8 cellular contexts compared by ENCODE assay signal in the genomic region with DNA sequence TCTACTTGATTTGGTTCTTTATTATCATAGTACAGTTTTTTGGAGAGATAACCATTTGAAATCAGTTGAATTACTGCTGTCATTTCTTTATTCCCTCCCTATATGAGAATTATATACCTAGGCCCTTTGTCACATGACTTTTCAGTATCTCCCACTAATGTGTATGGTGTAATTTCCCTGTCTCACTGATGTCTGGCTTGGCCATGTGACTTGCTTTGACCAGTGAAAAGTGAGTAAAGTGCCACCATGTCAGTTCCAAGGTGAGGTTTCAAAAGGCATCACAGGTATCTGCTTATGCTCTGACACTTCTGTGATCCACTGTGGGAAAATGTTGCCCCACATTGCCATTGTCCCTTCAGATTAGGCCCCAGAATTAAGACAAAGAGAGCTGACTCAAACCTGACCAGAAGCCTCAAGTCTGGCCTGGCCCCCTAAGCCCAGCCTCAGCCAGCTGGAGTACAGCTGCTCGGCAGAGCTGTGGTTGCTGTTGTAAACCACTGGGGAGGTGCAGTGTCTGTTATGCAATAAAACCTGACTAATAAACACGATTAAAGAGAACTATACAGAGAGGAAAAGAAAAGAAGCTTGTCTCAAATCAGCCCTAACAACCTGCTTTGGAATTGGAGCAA. TPM values are rescaled to one million over a fixed set of nuclear protein-coding genes. Genes with fewer than 3 reads are reported as not detected.
A peak's percentile ranks its signal among the peaks of the same experiment; 100 is the strongest.
DNase-seq lines count a peak whose midpoint lies in the region; ATAC-seq and TF ChIP-seq lines count a peak whose summit lies in the region.

No MANE protein-coding gene starts in this region.

- TF ChIP-seq POLR2A in gastroesophageal sphincter (IDR thresholded peaks at IDR 0.05) (no peak), uterus (IDR thresholded peaks at IDR 0.05) (no peak)

- ATAC-seq in GM21723 (IDR thresholded peaks at IDR 0.05; ENCODE audit: unreplicated experiment), result peak; percentile 75
- ATAC-seq in gastroesophageal sphincter, result peak; percentile 95

- H3K27me3 ChIP-seq in gastroesophageal sphincter, result no peaks in the 10 kb centered on the region
- H3K27me3 ChIP-seq in uterus, result no peaks in the 10 kb centered on the region

- DNase-seq in GM04503 (ENCODE audit: low read depth) (peak; percentile 69), Kasumi-1 (lab: John Stamatoyannopoulos, UW) (peak; percentile 37 to 42), uterus (peak; percentile 40 to 63), midbrain (lab: John Stamatoyannopoulos, UW) (no peak), germinal center (ENCODE audit: low spot score) (no peak), head of caudate nucleus (no peak)

- H3K27ac ChIP-seq in gastroesophageal sphincter, result no peak overlapping the region
- no peak overlapping the region for H3K27ac ChIP-seq in uterus

- TF ChIP-seq CTCF in gastroesophageal sphincter (IDR thresholded peaks at IDR 0.05), result peak in 2 of 4 experiments; percentile 16 to 30
- TF ChIP-seq CTCF in uterus (IDR thresholded peaks at IDR 0.05), result peak in 1 of 4 experiments; percentile 7

- H3K4me1 ChIP-seq in gastroesophageal sphincter (peaks cover 0 to 10% (median 0%) of the 10 kb centered on the region in 3 donors), uterus (no peaks in the 10 kb centered on the region)

- TF ChIP-seq EP300 in gastroesophageal sphincter (IDR thresholded peaks at IDR 0.05), result no peak

- H3K9me3 ChIP-seq in gastroesophageal sphincter (no peaks in the 10 kb centered on the region), uterus (no peaks in the 10 kb centered on the region)

- 29 to 40% methylated on average over 1 to 2 of the region's 2 CpGs for WGBS in gastroesophageal sphincter (ENCODE audit: low coverage in 1 of 2), 2 donors

- H3K36me3 ChIP-seq in gastroesophageal sphincter (peaks cover 0 to 77% of the 10 kb centered on the region in 2 donors), uterus (no peaks in the 10 kb centered on the region)

- intact Hi-C loops in uterus (cut with DNase I; ENCODE audit: low total_unique reads), result no loop called here
- intact Hi-C loops in head of caudate nucleus (cut with DNase I), result no loop called here

- H3K4me3 ChIP-seq in gastroesophageal sphincter (no peak overlapping the region), uterus (no peak overlapping the region)

RNA-seq across cellular contexts. Expression of a gene that starts 27.5 kb away (rescaled TPM):
- total RNA-seq in gastroesophageal sphincter (10 to 100 TPM; 72.7 to 92.2 (median 88.3) TPM), uterus (10 to 100 TPM; 38.9 to 80.6 (median 59.3) TPM)

Comparison
In these comparisons a context has a peak if more than half of its experiments do, and no peak if none do; other contexts are left out.
1. DNase-seq: peak in GM04503 (single experiment), Kasumi-1 (2 of 2) and uterus (2 of 2); none in midbrain (single experiment), germinal center (single experiment) and head of caudate nucleus (0 of 42).